ENCODE assay signal across 8 cellular contexts in genomic region chr5:6632324-6632930, GRCh38. TPM values are rescaled to one million over a fixed set of nuclear protein-coding genes. Genes with fewer than 3 reads are reported as not detected.
DNase-seq lines count a peak whose midpoint lies in the region; ATAC-seq and TF ChIP-seq lines count a peak whose summit lies in the region.

No MANE protein-coding gene starts in this region.

- H3K27ac Mint-ChIP-seq in nephron = peak overlapping the region; percentile 99 to 100 (median 100)

- no peaks in the 10 kb centered on the region for H3K9me3 ChIP-seq in BLaER1 treated with 17β-estradiol and CSF1 and Interleukin-3, amounts not matched to agents 10 nM and 100 nM (replicated peaks in 1 of 11)
- H3K9me3 ChIP-seq in SJSA1 (replicated peaks) = no peaks in the 10 kb centered on the region
- H3K9me3 ChIP-seq in esophagus (ENCODE audit: control insufficient read depth in 2 of 2, insufficient read depth in 1 of 2, low read depth in 1 of 2, low read length in 1 of 2) = no peaks in the 10 kb centered on the region

- DNase-seq in SJSA1 (ENCODE audit: low read depth in 1 of 2, low spot score in 2 of 2) (peak in 1 of 2 experiments; percentile 57), ecto neural progenitor cell (ENCODE audit: low spot score) (no peak), NCI-H1436 treated with DMSO at 0.1 percent for 48 hours (lab: John Stamatoyannopoulos, UW) (no peak)

- ATAC-seq in GM19035 (IDR thresholded peaks at IDR 0.05; ENCODE audit: unreplicated experiment) (peak; percentile 27), HG03280 (IDR thresholded peaks at IDR 0.05; ENCODE audit: unreplicated experiment) (peak; percentile 9)

- H4K20me1 ChIP-seq in BLaER1 treated with 17β-estradiol and CSF1 and Interleukin-3, amounts not matched to agents 10 nM and 100 nM = peaks cover 45 to 77% (median 59%) of the 10 kb centered on the region in 11 experiments; a peak in 21 of 22 replicates

- 0 to 1% methylated on average over 40 of the region's 40 CpGs for WGBS in esophagus, 2 donors

- H3K4me3 Mint-ChIP-seq in nephron = peak overlapping the region; percentile 97 to 99 (median 98)

- peak overlapping the region; percentile 84 to 99 (median 96) for H3K4me3 ChIP-seq in BLaER1 treated with 17β-estradiol and CSF1 and Interleukin-3, amounts not matched to agents 10 nM and 100 nM
- H3K4me3 ChIP-seq in SJSA1 (peak overlapping the region; percentile 88), esophagus (ENCODE audit: low read depth in 1 of 2, low read length in 2 of 2) (peak overlapping the region; percentile 81 to 96)

- peak overlapping the region; percentile 85 to 96 (median 94) for H3K4me2 ChIP-seq in BLaER1 treated with 17β-estradiol and CSF1 and Interleukin-3, amounts not matched to agents 10 nM and 100 nM

- peaks cover 31% of the 10 kb centered on the region for H3K36me3 Mint-ChIP-seq in nephron (ENCODE audit: low read depth)

- H3K4me1 Mint-ChIP-seq in nephron = peaks cover 12% of the 10 kb centered on the region

- peaks cover 19 to 32% (median 24%) of the 10 kb centered on the region in 10 experiments for H3K4me1 ChIP-seq in BLaER1 treated with 17β-estradiol and CSF1 and Interleukin-3, amounts not matched to agents 10 nM and 100 nM
- H3K4me1 ChIP-seq in SJSA1 (replicated peaks) (peaks cover 8% of the 10 kb centered on the region), esophagus (ENCODE audit: control insufficient read depth in 2 of 2, insufficient read depth in 2 of 2, low read length in 1 of 2) (peaks cover 4 to 11% of the 10 kb centered on the region in 2 donors)

- peaks cover 42 to 47% (median 44%) of the 10 kb centered on the region in 11 experiments for H3K36me3 ChIP-seq in BLaER1 treated with 17β-estradiol and CSF1 and Interleukin-3, amounts not matched to agents 10 nM and 100 nM
- H3K36me3 ChIP-seq in SJSA1 (peaks cover 54% of the 10 kb centered on the region), esophagus (ENCODE audit: control insufficient read depth in 2 of 2, insufficient read depth in 2 of 2, low read length in 1 of 2) (peaks cover 0 to 4% of the 10 kb centered on the region in 2 donors)

- H3K9ac ChIP-seq in BLaER1 treated with 17β-estradiol and CSF1 and Interleukin-3, amounts not matched to agents 10 nM and 100 nM = peak overlapping the region; percentile 90 to 99 (median 97)

- no peaks in the 10 kb centered on the region for H3K9me3 Mint-ChIP-seq in nephron

- H3K27ac ChIP-seq in BLaER1 treated with 17β-estradiol and CSF1 and Interleukin-3, amounts not matched to agents 10 nM and 100 nM = peak overlapping the region; percentile 92 to 100 (median 98)
- H3K27ac ChIP-seq in SJSA1 (peak overlapping the region; percentile 100), esophagus (ENCODE audit: low read depth in 2 of 2, low read length in 1 of 2) (peak overlapping the region; percentile 92 to 93)

- no peaks in the 10 kb centered on the region for H3K27me3 Mint-ChIP-seq in nephron (ENCODE audit: low read depth)

- H3K27me3 ChIP-seq in BLaER1 treated with 17β-estradiol and CSF1 and Interleukin-3, amounts not matched to agents 10 nM and 100 nM = no peaks in the 10 kb centered on the region; a peak in 1 of 22 replicates
- H3K27me3 ChIP-seq in SJSA1 (replicated peaks) = no peaks in the 10 kb centered on the region
- no peaks in the 10 kb centered on the region for H3K27me3 ChIP-seq in esophagus (ENCODE audit: control insufficient read depth in 1 of 2, insufficient read depth in 2 of 2, low read length in 2 of 2)

- TF ChIP-seq CTCF in nephron (IDR thresholded peaks at IDR 0.05; ENCODE audit: unreplicated experiment in 3 of 3) = no peak

RNA-seq across cellular contexts. Expression of gene NSUN2, which starts 0.4 kb away (rescaled TPM):
- total RNA-seq in SJSA1 (2014; rRNA removed; shearing (Covaris generic)) = 90.2 and 112 TPM in 2 replicates
- 10 to 100 TPM; 24.5 to 44.4 TPM for polyA plus RNA-seq in esophagus

RNA-seq across cellular contexts. Expression of gene SRD5A1, which starts 0.8 kb away (rescaled TPM):
- 18.1 and 39.2 TPM in 2 replicates for total RNA-seq in SJSA1 (2014; rRNA removed; shearing (Covaris generic))
- 10 to 100 TPM in 1 of 2 donors, 1 to 10 TPM in 1; 8.5 to 25.6 TPM for polyA plus RNA-seq in esophagus
